Comparison of ENCODE assay signal across 18 cellular contexts in genomic region chr6:4662886-4663285, GRCh38.
DNase-seq lines count a peak whose midpoint lies in the region; ATAC-seq, FAIRE-seq and TF ChIP-seq lines count a peak whose summit lies in the region.
"Had no signal": no experiment of that assay in that cellular context is flagged by ENCODE, and none has a peak within 500 bp of the region (broad histone marks: within the 10 kb centered on the region; RNA-seq: fewer than 3 reads in every experiment).

No MANE protein-coding gene starts in this region.

- H2BK12ac ChIP-seq in mesenchymal stem cell (ENCODE audit: low read length in 2 of 2) = peak overlapping the region in 1 of 2 experiments; percentile 67

- H3K4me1 ChIP-seq in IMR-90 (ENCODE audit: control insufficient read depth, insufficient read depth, low read length) (peaks cover 5% of the 10 kb centered on the region), mesenchymal stem cell (ENCODE audit: control insufficient read depth, insufficient read depth, low read depth, low read length) (peaks cover 2% of the 10 kb centered on the region), smooth muscle cell (ENCODE audit: low read depth) (no peaks in the 10 kb centered on the region), transverse colon (no peaks in the 10 kb centered on the region), ovary (ENCODE audit: insufficient read depth) (no peaks in the 10 kb centered on the region)

- H3K4me2 ChIP-seq in IMR-90 (ENCODE audit: low read depth, low read length) (no peak overlapping the region), mesenchymal stem cell (ENCODE audit: low read length, poor library complexity, severe bottlenecking) (no peak overlapping the region), smooth muscle cell (peak overlapping the region; percentile 75)
- H3K4me2 ChIP-seq: A549; BLaER1 treated with 17β-estradiol and CSF1 and Interleukin-3, amounts not matched to agents 10 nM and 100 nM; GM23338 had no signal

- no peaks in the 10 kb centered on the region for H3K36me3 ChIP-seq in IMR-90 (ENCODE audit: control insufficient read depth, insufficient read depth, low read length)
- no peaks in the 10 kb centered on the region for H3K36me3 ChIP-seq in bronchial epithelial cell (ENCODE audit: control insufficient read depth, insufficient read depth, low read length)
- no peaks in the 10 kb centered on the region for H3K36me3 ChIP-seq in mesenchymal stem cell (ENCODE audit: control insufficient read depth in 1 of 2, insufficient read depth in 2 of 2, low read depth in 1 of 2, low read length in 2 of 2)
- no peaks in the 10 kb centered on the region for H3K36me3 ChIP-seq in smooth muscle cell (ENCODE audit: low read depth)
- no peaks in the 10 kb centered on the region for H3K36me3 ChIP-seq in transverse colon
- no peaks in the 10 kb centered on the region for H3K36me3 ChIP-seq in ovary
- H3K36me3 ChIP-seq: BLaER1 treated with 17β-estradiol and CSF1 and Interleukin-3, amounts not matched to agents 10 nM and 100 nM had no signal

- H3K27ac ChIP-seq in IMR-90 (ENCODE audit: insufficient read depth, low read length) = no peak overlapping the region
- H3K27ac ChIP-seq in mesenchymal stem cell (ENCODE audit: low read length, poor library complexity, severe bottlenecking) = no peak overlapping the region
- H3K27ac ChIP-seq in smooth muscle cell (ENCODE audit: low read depth) = peak overlapping the region; percentile 82
- no peak overlapping the region for H3K27ac ChIP-seq in transverse colon
- no peak overlapping the region for H3K27ac ChIP-seq in ovary
- H3K27ac ChIP-seq: 22Rv1; A549; BLaER1 treated with 17β-estradiol and CSF1 and Interleukin-3, amounts not matched to agents 10 nM and 100 nM had no signal

- TF ChIP-seq CTCF in IMR-90 (conservative IDR thresholded peaks at IDR 0.05; ENCODE audit: low read depth, low read length) (no peak), bronchial epithelial cell (IDR thresholded peaks at IDR 0.05; ENCODE audit: insufficient read depth, low read length, severe bottlenecking) (no peak), smooth muscle cell (IDR thresholded peaks at IDR 0.05; ENCODE audit: borderline replicate concordance, insufficient read depth, poor library complexity, severe bottlenecking) (no peak), transverse colon (IDR thresholded peaks at IDR 0.05) (no peak), ovary (IDR thresholded peaks at IDR 0.05) (no peak)

- H3K18ac ChIP-seq in IMR-90 (ENCODE audit: low read depth, low read length) = no peak overlapping the region
- peak overlapping the region in 1 of 2 experiments; percentile 48 for H3K18ac ChIP-seq in mesenchymal stem cell (ENCODE audit: low read depth in 1 of 2, low read length in 2 of 2)

- dilution Hi-C loops in IMR-90 (cut with HindIII; ENCODE audit: low sequenced_read_pairs, unreplicated experiment) = no loop called here

- no peak overlapping the region for H3K14ac ChIP-seq in IMR-90 (replicated peaks; ENCODE audit: low read depth, low read length)
- no peak overlapping the region for H3K14ac ChIP-seq in mesenchymal stem cell (ENCODE audit: low read length in 2 of 2)

- peak; percentile 43 for FAIRE-seq in bronchial epithelial cell (lab: Jason Lieb, UNC)
- FAIRE-seq: A549, H54, HTR-8/SVneo had no signal

- H2BK5ac ChIP-seq in IMR-90 (ENCODE audit: low read depth, low read length, poor library complexity, severe bottlenecking) (no peak overlapping the region), mesenchymal stem cell (ENCODE audit: low read depth, low read length, poor library complexity, severe bottlenecking) (no peak overlapping the region)

- H3K79me1 ChIP-seq in IMR-90 (ENCODE audit: low read depth in 1 of 2, low read length in 2 of 2) (no peaks in the 10 kb centered on the region), mesenchymal stem cell (replicated peaks; ENCODE audit: low read length, poor library complexity, severe bottlenecking) (no peaks in the 10 kb centered on the region)

- H4K8ac ChIP-seq in IMR-90 (ENCODE audit: low read depth in 2 of 2, low read length in 2 of 2) (no peak overlapping the region), mesenchymal stem cell (ENCODE audit: low read length) (no peak overlapping the region)

- no peak overlapping the region for H4K91ac ChIP-seq in IMR-90 (ENCODE audit: insufficient read depth, low read depth, low read length)
- H4K91ac ChIP-seq in mesenchymal stem cell (ENCODE audit: low read length) = no peak overlapping the region

- H2BK15ac ChIP-seq in IMR-90 (ENCODE audit: low read depth, low read length) (no peak overlapping the region), mesenchymal stem cell (ENCODE audit: low read depth, poor library complexity, severe bottlenecking) (no peak overlapping the region)

- H2AK9ac ChIP-seq in IMR-90 (replicated peaks; ENCODE audit: low read depth, low read length, poor library complexity) = no peak overlapping the region

- TF ChIP-seq POLR2A in IMR-90 (IDR thresholded peaks at IDR 0.05; ENCODE audit: low read depth, low read length) (no peak), transverse colon (IDR thresholded peaks at IDR 0.05) (no peak), ovary (IDR thresholded peaks at IDR 0.05) (no peak)

- BruUV-seq in IMR-90 (replicated peaks; lab: Mats Ljungman, UMichigan) = no TSS peak

- DNase-seq in IMR-90 = no peak
- DNase-seq in bronchial epithelial cell (ENCODE audit: low read depth) = no peak
- peak; percentile 59 for DNase-seq in mesenchymal stem cell
- DNase-seq in smooth muscle cell (lab: John Stamatoyannopoulos, UW; ENCODE audit: unreplicated experiment) = peak; percentile 55
- DNase-seq in NCI-H2196 treated with DMSO at 0.1 percent for 48 hours (lab: John Stamatoyannopoulos, UW; ENCODE audit: unreplicated experiment) = no peak
- no peak for DNase-seq in transverse colon
- DNase-seq in ovary = no peak
- DNase-seq: Calu3, DMS79 treated with DMSO at 0.1 percent for 48 hours, GF-D8, HCEC 1CT had no signal

- H3K4ac ChIP-seq in IMR-90 (ENCODE audit: low read depth, low read length) = no peak overlapping the region
- H3K4ac ChIP-seq in mesenchymal stem cell (ENCODE audit: low read depth in 1 of 2, low read length in 2 of 2) = no peak overlapping the region

- intact Hi-C loops in IMR-90 (cut with micrococcal nuclease) (no loop called here), transverse colon (cut with DNase I; ENCODE audit: low total_unique reads) (no loop called here), ovary (cut with DNase I) (no loop called here)

- H3K4me3 ChIP-seq in IMR-90 (ENCODE audit: insufficient read depth, low read depth, low read length) (no peak overlapping the region), bronchial epithelial cell (ENCODE audit: low read depth, low read length) (no peak overlapping the region), mesenchymal stem cell (ENCODE audit: insufficient read depth in 1 of 2, low read depth in 1 of 2, low read length in 2 of 2) (no peak overlapping the region), smooth muscle cell (no peak overlapping the region), transverse colon (no peak overlapping the region), ovary (no peak overlapping the region)
- H3K4me3 ChIP-seq: A549; BLaER1 treated with 17β-estradiol and CSF1 and Interleukin-3, amounts not matched to agents 10 nM and 100 nM; GM23338 had no signal

- H2AK5ac ChIP-seq in IMR-90 (ENCODE audit: low read depth, low read length) (no peak overlapping the region), mesenchymal stem cell (ENCODE audit: low read length, severe bottlenecking) (no peak overlapping the region)

- in situ Hi-C loops in IMR-90 (cut with MboI; ENCODE audit: low sequenced_read_pairs) (no loop called here), transverse colon (cut with MboI; ENCODE audit: low pct_ligation_motif_present in 1 of 4, low pct_unique_long_range_greater_than_20kb in 1 of 4, low sequenced_read_pairs in 3 of 4) (no loop called here)

- POLR2A ChIA-PET in IMR-90 (lab: Charles Lee; ENCODE audit: unreplicated experiment) = no interaction called here

- H2AFZ ChIP-seq in IMR-90 (replicated peaks; ENCODE audit: low read length, poor library complexity) (no peak overlapping the region), mesenchymal stem cell (ENCODE audit: low read depth, low read length) (no peak overlapping the region), smooth muscle cell (ENCODE audit: low read depth) (peak overlapping the region; percentile 9)
- H2AFZ ChIP-seq: GM23338 had no signal

- TF ChIP-seq EP300 in transverse colon (IDR thresholded peaks at IDR 0.05; ENCODE audit: low read depth) (no peak), ovary (IDR thresholded peaks at IDR 0.05) (no peak)

- no peak overlapping the region for H2BK20ac ChIP-seq in IMR-90 (ENCODE audit: low read depth, low read length)

- H3F3A ChIP-seq in smooth muscle cell (ENCODE audit: low read depth) = no peaks in the 10 kb centered on the region

- CTCF ChIA-PET in IMR-90 (lab: Yijun Ruan, JAX) = interaction anchor here (1.4 kb wide), 1 partner anchor 148 kb away, joined by 3 read pairs; no protein-coding TSS in a partner anchor

- no peak overlapping the region for H4K5ac ChIP-seq in IMR-90 (ENCODE audit: low read depth, low read length)

- peaks cover 16% of the 10 kb centered on the region for H3K9me1 ChIP-seq in IMR-90 (ENCODE audit: insufficient read depth, low read length)

- H3K9ac ChIP-seq in IMR-90 (ENCODE audit: low read depth, low read length) = no peak overlapping the region
- H3K9ac ChIP-seq in mesenchymal stem cell (ENCODE audit: low read length) = no peak overlapping the region
- H3K9ac ChIP-seq in smooth muscle cell (ENCODE audit: low read depth) = peak overlapping the region; percentile 7
- H3K9ac ChIP-seq: BLaER1 treated with 17β-estradiol and CSF1 and Interleukin-3, amounts not matched to agents 10 nM and 100 nM had no signal

- no peaks in the 10 kb centered on the region for H3K79me2 ChIP-seq in smooth muscle cell (ENCODE audit: low read depth)

- H4K20me1 ChIP-seq in IMR-90 (ENCODE audit: insufficient read depth, low read length) (no peaks in the 10 kb centered on the region), smooth muscle cell (ENCODE audit: low read depth) (no peaks in the 10 kb centered on the region)
- H4K20me1 ChIP-seq: BLaER1 treated with 17β-estradiol and CSF1 and Interleukin-3, amounts not matched to agents 10 nM and 100 nM had no signal

- no peak overlapping the region for H3K23ac ChIP-seq in IMR-90 (ENCODE audit: low read depth, low read length)
- H3K23ac ChIP-seq in mesenchymal stem cell (ENCODE audit: low read length in 2 of 2) = no peak overlapping the region

- TF ChIP-seq RAD21 in IMR-90 (IDR thresholded peaks at IDR 0.05; ENCODE audit: low read length) = no peak

- H3K56ac ChIP-seq in IMR-90 (ENCODE audit: extremely low read depth, insufficient read depth, low read length) = no peak overlapping the region

- ATAC-seq in IMR-90 (ENCODE audit: low read depth) = no peak
- ATAC-seq: A549; CD8-positive, alpha-beta T cell; GM23338 had no signal

- H2BK120ac ChIP-seq in IMR-90 (ENCODE audit: low read depth, low read length) (0 out of 2 replicates have a peak overlapping the region, but pooled peaks have one; percentile 11), mesenchymal stem cell (ENCODE audit: low read depth, low read length) (no peak overlapping the region)

- H3K27me3 ChIP-seq in IMR-90 (ENCODE audit: control insufficient read depth, insufficient read depth, low read length) (no peaks in the 10 kb centered on the region), bronchial epithelial cell (ENCODE audit: control insufficient read depth, insufficient read depth, low read length) (no peaks in the 10 kb centered on the region), mesenchymal stem cell (ENCODE audit: control insufficient read depth in 1 of 2, insufficient read depth in 1 of 2, low read length in 2 of 2) (no peaks in the 10 kb centered on the region), smooth muscle cell (ENCODE audit: low read depth) (no peaks in the 10 kb centered on the region), transverse colon (no peaks in the 10 kb centered on the region), ovary (no peaks in the 10 kb centered on the region)
- H3K27me3 ChIP-seq: BLaER1 treated with 17β-estradiol and CSF1 and Interleukin-3, amounts not matched to agents 10 nM and 100 nM had no signal

- no peaks in the 10 kb centered on the region for H3K9me3 ChIP-seq in IMR-90 (ENCODE audit: control insufficient read depth, insufficient read depth, low read length)
- H3K9me3 ChIP-seq in mesenchymal stem cell (ENCODE audit: control insufficient read depth, low read length) = no peaks in the 10 kb centered on the region
- H3K9me3 ChIP-seq in smooth muscle cell (replicated peaks; ENCODE audit: low read depth) = no peaks in the 10 kb centered on the region
- no peaks in the 10 kb centered on the region for H3K9me3 ChIP-seq in transverse colon
- no peaks in the 10 kb centered on the region for H3K9me3 ChIP-seq in ovary
- H3K9me3 ChIP-seq: A549; BLaER1 treated with 17β-estradiol and CSF1 and Interleukin-3, amounts not matched to agents 10 nM and 100 nM had no signal

- WGBS in IMR-90 (ENCODE audit: extremely low coverage in 2 of 2, insufficient read length in 1 of 2), 2 experiments = 62% methylated on average over 7 of the region's 7 CpGs; no CpG with 5 or more reads in 1 of the 2 experiments
- 53% methylated on average over 7 of the region's 7 CpGs for WGBS in mesenchymal stem cell
- WGBS in smooth muscle cell (ENCODE audit: low lambda C conversion rate) = 25% methylated on average over 7 of the region's 7 CpGs
- 82% methylated on average over 7 of the region's 7 CpGs; no CpG with 5 or more reads in 1 of the 2 donors for WGBS in transverse colon (ENCODE audit: low coverage in 1 of 2), 2 donors
- WGBS in ovary, 3 donors = 30 to 41% (median 37%) methylated on average over 7 of the region's 7 CpGs

Comparison
In these comparisons a context has a peak if more than half of its experiments do, and no peak if none do; other contexts are left out.
1. DNase-seq: peak in mesenchymal stem cell (single experiment) and smooth muscle cell (single experiment); none in IMR-90 (single experiment), bronchial epithelial cell (single experiment), NCI-H2196 treated with DMSO at 0.1 percent for 48 hours (single experiment), transverse colon (single experiment) and ovary (0 of 5).